In genomic region chr9:92761686-92762085, GRCh38 we compare ENCODE assay signal across 15 cellular contexts. TPM values are rescaled to one million over a fixed set of nuclear protein-coding genes. Genes with fewer than 3 reads are reported as not detected.
DNase-seq lines count a peak whose midpoint lies in the region; ATAC-seq lines count a peak whose summit lies in the region.
"Had no signal": no experiment of that assay in that cellular context is flagged by ENCODE, and none has a peak within 500 bp of the region (broad histone marks: within the 10 kb centered on the region; RNA-seq: fewer than 3 reads in every experiment).

No MANE protein-coding gene starts in this region.

- peaks cover 49% of the 10 kb centered on the region for H3K4me1 Mint-ChIP-seq in T-helper 17 cell
- peaks cover 57 to 59% of the 10 kb centered on the region in 2 donors for H3K4me1 Mint-ChIP-seq in immature natural killer cell
- peaks cover 50 to 65% of the 10 kb centered on the region in 2 donors for H3K4me1 Mint-ChIP-seq in stimulated activated naive B cell treated with anti-CD40 and anti-IgM and Interleukin-4, amounts not matched to agents 10 μg/mL and 1 μg/mL and 100 μg/mL, for 72 hours

- peak overlapping the region; percentile 51 to 85 for H3K27ac Mint-ChIP-seq in activated naive CD4-positive, alpha-beta T cell treated with anti-CD3 and anti-CD28 coated beads, Interleukin-2, amount 50 U/mL, for 72 hours
- H3K27ac Mint-ChIP-seq in T-helper 17 cell = peak overlapping the region; percentile 91
- peak overlapping the region in 5 of 6 donors; percentile 19 to 91 (median 69) for H3K27ac Mint-ChIP-seq in immature natural killer cell
- H3K27ac Mint-ChIP-seq in stimulated activated naive B cell treated with anti-CD40 and anti-IgM and Interleukin-4, amounts not matched to agents 10 μg/mL and 1 μg/mL and 100 μg/mL, for 72 hours = peak overlapping the region; percentile 76

- no peaks in the 10 kb centered on the region for H3K9me3 ChIP-seq in T-helper 17 cell (ENCODE audit: control insufficient read depth, low read length, poor library complexity, severe bottlenecking)
- H3K9me3 ChIP-seq: vagina had no signal

- H3K36me3 Mint-ChIP-seq in activated naive CD4-positive, alpha-beta T cell treated with anti-CD3 and anti-CD28 coated beads, Interleukin-2, amount 50 U/mL, for 72 hours = peaks cover 6 to 8% of the 10 kb centered on the region in 2 donors
- H3K36me3 Mint-ChIP-seq in T-helper 17 cell (ENCODE audit: low read depth) (no peaks in the 10 kb centered on the region), immature natural killer cell (no peaks in the 10 kb centered on the region)
- H3K36me3 Mint-ChIP-seq in stimulated activated naive B cell treated with anti-CD40 and anti-IgM and Interleukin-4, amounts not matched to agents 10 μg/mL and 1 μg/mL and 100 μg/mL, for 72 hours = peaks cover 0 to 4% of the 10 kb centered on the region in 2 donors

- no peak for ATAC-seq in activated naive CD4-positive, alpha-beta T cell treated with anti-CD3 and anti-CD28 coated beads, Interleukin-2, amount 50 U/mL, for 72 hours
- ATAC-seq in T-helper 17 cell = no peak
- no peak for ATAC-seq in stimulated activated naive B cell treated with anti-CD40 and anti-IgM and Interleukin-4, amounts not matched to agents 10 μg/mL and 1 μg/mL and 100 μg/mL, for 72 hours (replicated peaks)

- H3K4me3 Mint-ChIP-seq in T-helper 17 cell (peak overlapping the region; percentile 90), immature natural killer cell (peak overlapping the region in 3 of 5 donors; percentile 14 to 27 (median 18))
- H3K4me3 Mint-ChIP-seq in stimulated activated naive B cell treated with anti-CD40 and anti-IgM and Interleukin-4, amounts not matched to agents 10 μg/mL and 1 μg/mL and 100 μg/mL, for 72 hours = peak overlapping the region; percentile 28 to 45

- no peaks in the 10 kb centered on the region for H3K9me3 Mint-ChIP-seq in activated naive CD4-positive, alpha-beta T cell treated with anti-CD3 and anti-CD28 coated beads, Interleukin-2, amount 50 U/mL, for 72 hours
- H3K9me3 Mint-ChIP-seq in immature natural killer cell = no peaks in the 10 kb centered on the region
- H3K9me3 Mint-ChIP-seq in stimulated activated naive B cell treated with anti-CD40 and anti-IgM and Interleukin-4, amounts not matched to agents 10 μg/mL and 1 μg/mL and 100 μg/mL, for 72 hours = no peaks in the 10 kb centered on the region
- H3K9me3 Mint-ChIP-seq: H9 had no signal

- no peaks in the 10 kb centered on the region for H3K27me3 Mint-ChIP-seq in T-helper 17 cell
- H3K27me3 Mint-ChIP-seq in immature natural killer cell (ENCODE audit: low read depth in 3 of 3) = peaks cover 4 to 10% (median 7%) of the 10 kb centered on the region in 3 donors
- H3K27me3 Mint-ChIP-seq in stimulated activated naive B cell treated with anti-CD40 and anti-IgM and Interleukin-4, amounts not matched to agents 10 μg/mL and 1 μg/mL and 100 μg/mL, for 72 hours = no peaks in the 10 kb centered on the region

- no peak for DNase-seq in activated naive CD4-positive, alpha-beta T cell treated with anti-CD3 and anti-CD28 coated beads, Interleukin-2, amount 50 U/mL, for 72 hours (ENCODE audit: low spot score in 2 of 2)
- DNase-seq in activated naive CD4-positive, alpha-beta T cell (lab: John Stamatoyannopoulos, UW) = no peak
- no peak for DNase-seq in T-helper 17 cell
- no peak for DNase-seq in immature natural killer cell
- DNase-seq in stimulated activated naive B cell treated with anti-CD40 and anti-IgM and Interleukin-4, amounts not matched to agents 10 μg/mL and 1 μg/mL and 100 μg/mL, for 72 hours = no peak
- DNase-seq in mesenteric fat pad (ENCODE audit: low spot score) = no peak
- DNase-seq in foreskin melanocyte = no peak
- DNase-seq in NCI-H2081 treated with DMSO at 0.1 percent for 48 hours (lab: John Stamatoyannopoulos, UW) = no peak
- DNase-seq: activated CD4-positive, alpha-beta T cell treated with anti-CD3 and anti-CD28 coated beads, Interleukin-2, amount 50 U/mL, for 1 hour; dermis blood vessel endothelial cell; foreskin fibroblast; H9; NCI-H1930; occipital lobe had no signal

RNA-seq across cellular contexts. Expression of gene BICD2, which starts 2.9 kb away (rescaled TPM):
- 10 to 100 TPM; 15.0 to 15.3 TPM for total RNA-seq in activated naive CD4-positive, alpha-beta T cell treated with anti-CD3 and anti-CD28 coated beads, Interleukin-2, amount 50 U/mL, for 72 hours
- total RNA-seq in T-helper 17 cell (10 to 100 TPM; 22.9 to 34.0 TPM), mesenteric fat pad (34.8 TPM)
- 10 to 100 TPM in 1 of 3 donors, 1 to 10 TPM in 2; 5.8 to 26.8 (median 8.0) TPM for polyA plus RNA-seq in immature natural killer cell

Comparison
In these comparisons a context has a peak if more than half of its experiments do, and no peak if none do; other contexts are left out.
1. H3K4me3 Mint-ChIP-seq: peak in every context shown above with its lines; median percentile 90 in T-helper 17 cell; 36 in stimulated activated naive B cell treated with anti-CD40 and anti-IgM and Interleukin-4, amounts not matched to agents 10 μg/mL and 1 μg/mL and 100 μg/mL, for 72 hours; 18 in immature natural killer cell.